In genomic region chr7:69645683-69646082, GRCh38 we compare ENCODE assay signal across 1 cellular context.
TF ChIP-seq lines count a peak whose summit lies in the region.

No MANE protein-coding gene starts in this region.

TF ChIP-seq in GM23338, 12 proteins besides CTCF, POLR2A, EP300 and RAD21 (continued from another document):
- TF ChIP-seq, protein P1, sequence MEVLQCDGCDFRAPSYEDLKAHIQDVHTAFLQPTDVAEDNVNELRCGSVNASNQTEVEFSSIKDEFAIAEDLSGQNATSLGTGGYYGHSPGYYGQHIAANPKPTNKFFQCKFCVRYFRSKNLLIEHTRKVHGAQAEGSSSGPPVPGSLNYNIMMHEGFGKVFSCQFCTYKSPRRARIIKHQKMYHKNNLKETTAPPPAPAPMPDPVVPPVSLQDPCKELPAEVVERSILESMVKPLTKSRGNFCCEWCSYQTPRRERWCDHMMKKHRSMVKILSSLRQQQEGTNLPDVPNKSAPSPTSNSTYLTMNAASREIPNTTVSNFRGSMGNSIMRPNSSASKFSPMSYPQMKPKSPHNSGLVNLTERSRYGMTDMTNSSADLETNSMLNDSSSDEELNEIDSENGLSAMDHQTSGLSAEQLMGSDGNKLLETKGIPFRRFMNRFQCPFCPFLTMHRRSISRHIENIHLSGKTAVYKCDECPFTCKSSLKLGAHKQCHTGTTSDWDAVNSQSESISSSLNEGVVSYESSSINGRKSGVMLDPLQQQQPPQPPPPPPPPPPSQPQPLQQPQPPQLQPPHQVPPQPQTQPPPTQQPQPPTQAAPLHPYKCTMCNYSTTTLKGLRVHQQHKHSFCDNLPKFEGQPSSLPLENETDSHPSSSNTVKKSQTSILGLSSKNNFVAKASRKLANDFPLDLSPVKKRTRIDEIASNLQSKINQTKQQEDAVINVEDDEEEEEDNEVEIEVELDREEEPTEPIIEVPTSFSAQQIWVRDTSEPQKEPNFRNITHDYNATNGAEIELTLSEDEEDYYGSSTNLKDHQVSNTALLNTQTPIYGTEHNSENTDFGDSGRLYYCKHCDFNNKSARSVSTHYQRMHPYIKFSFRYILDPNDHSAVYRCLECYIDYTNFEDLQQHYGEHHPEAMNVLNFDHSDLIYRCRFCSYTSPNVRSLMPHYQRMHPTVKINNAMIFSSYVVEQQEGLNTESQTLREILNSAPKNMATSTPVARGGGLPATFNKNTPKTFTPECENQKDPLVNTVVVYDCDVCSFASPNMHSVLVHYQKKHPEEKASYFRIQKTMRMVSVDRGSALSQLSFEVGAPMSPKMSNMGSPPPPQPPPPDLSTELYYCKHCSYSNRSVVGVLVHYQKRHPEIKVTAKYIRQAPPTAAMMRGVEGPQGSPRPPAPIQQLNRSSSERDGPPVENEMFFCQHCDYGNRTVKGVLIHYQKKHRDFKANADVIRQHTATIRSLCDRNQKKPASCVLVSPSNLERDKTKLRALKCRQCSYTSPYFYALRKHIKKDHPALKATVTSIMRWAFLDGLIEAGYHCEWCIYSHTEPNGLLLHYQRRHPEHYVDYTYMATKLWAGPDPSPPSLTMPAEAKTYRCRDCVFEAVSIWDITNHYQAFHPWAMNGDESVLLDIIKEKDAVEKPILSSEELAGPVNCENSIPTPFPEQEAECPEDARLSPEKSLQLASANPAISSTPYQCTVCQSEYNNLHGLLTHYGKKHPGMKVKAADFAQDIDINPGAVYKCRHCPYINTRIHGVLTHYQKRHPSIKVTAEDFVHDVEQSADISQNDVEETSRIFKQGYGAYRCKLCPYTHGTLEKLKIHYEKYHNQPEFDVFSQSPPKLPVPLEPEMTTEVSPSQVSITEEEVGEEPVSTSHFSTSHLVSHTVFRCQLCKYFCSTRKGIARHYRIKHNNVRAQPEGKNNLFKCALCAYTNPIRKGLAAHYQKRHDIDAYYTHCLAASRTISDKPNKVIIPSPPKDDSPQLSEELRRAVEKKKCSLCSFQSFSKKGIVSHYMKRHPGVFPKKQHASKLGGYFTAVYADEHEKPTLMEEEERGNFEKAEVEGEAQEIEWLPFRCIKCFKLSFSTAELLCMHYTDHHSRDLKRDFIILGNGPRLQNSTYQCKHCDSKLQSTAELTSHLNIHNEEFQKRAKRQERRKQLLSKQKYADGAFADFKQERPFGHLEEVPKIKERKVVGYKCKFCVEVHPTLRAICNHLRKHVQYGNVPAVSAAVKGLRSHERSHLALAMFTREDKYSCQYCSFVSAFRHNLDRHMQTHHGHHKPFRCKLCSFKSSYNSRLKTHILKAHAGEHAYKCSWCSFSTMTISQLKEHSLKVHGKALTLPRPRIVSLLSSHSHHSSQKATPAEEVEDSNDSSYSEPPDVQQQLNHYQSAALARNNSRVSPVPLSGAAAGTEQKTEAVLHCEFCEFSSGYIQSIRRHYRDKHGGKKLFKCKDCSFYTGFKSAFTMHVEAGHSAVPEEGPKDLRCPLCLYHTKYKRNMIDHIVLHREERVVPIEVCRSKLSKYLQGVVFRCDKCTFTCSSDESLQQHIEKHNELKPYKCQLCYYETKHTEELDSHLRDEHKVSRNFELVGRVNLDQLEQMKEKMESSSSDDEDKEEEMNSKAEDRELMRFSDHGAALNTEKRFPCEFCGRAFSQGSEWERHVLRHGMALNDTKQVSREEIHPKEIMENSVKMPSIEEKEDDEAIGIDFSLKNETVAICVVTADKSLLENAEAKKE (CRISPR knock-in tag; IDR thresholded peaks at IDR 0.05): no peak
- TF ChIP-seq EZH2 (IDR thresholded peaks at IDR 0.05; ENCODE audit: low read depth, unreplicated experiment) (no peak), ZNF114 (CRISPR knock-in tag; IDR thresholded peaks at IDR 0.05) (no peak), STAT1 (IDR thresholded peaks at IDR 0.05; ENCODE audit: unreplicated experiment) (no peak), EZH2phosphoT487 (IDR thresholded peaks at IDR 0.05; ENCODE audit: unreplicated experiment) (no peak), CREB1 (CRISPR knock-in tag; IDR thresholded peaks at IDR 0.05; ENCODE audit: low read depth) (no peak)
